In genomic region chr13:99652901-99653300, GRCh38 we compare ENCODE assay signal across 29 cellular contexts.
"Had no signal": no experiment of that assay in that cellular context is flagged by ENCODE, and none has a peak within 500 bp of the region (broad histone marks: within the 10 kb centered on the region; RNA-seq: fewer than 3 reads in every experiment).

No MANE protein-coding gene starts in this region.

- H3K4me3 ChIP-seq: left lung, lung, mucosa of descending colon, pancreas, prostate gland, skin epidermis, stomach, testis, thyroid gland, transverse colon, upper lobe of right lung had no signal

- H3K27ac Mint-ChIP-seq: natural killer cell treated with Interleukin-12 subunit alpha and Interleukin-12 subunit beta and Interleukin-15 and Interleukin-18, amount 100 ng/mL, for 72 hours; stimulated activated naive B cell treated with anti-CD40 and anti-IgM and Interleukin-4, amounts not matched to agents 10 μg/mL and 1 μg/mL and 100 μg/mL, for 72 hours had no signal

- H3K9me3 ChIP-seq: left lung, mucosa of descending colon, pancreas, prostate gland, stomach, testis, thyroid gland, transverse colon, upper lobe of right lung had no signal

- H3K4me3 Mint-ChIP-seq: immature natural killer cell; naive thymus-derived CD4-positive, alpha-beta T cell; natural killer cell treated with Interleukin-12 subunit alpha and Interleukin-12 subunit beta and Interleukin-15 and Interleukin-18, amount 100 ng/mL, for 72 hours; stimulated activated naive B cell treated with anti-CD40 and anti-IgM and Interleukin-4, amounts not matched to agents 10 μg/mL and 1 μg/mL and 100 μg/mL, for 72 hours had no signal

- H3K4me1 ChIP-seq: prostate gland had no signal

- DNase-seq: hypothalamus; immature natural killer cell; kidney; left colon; left lung; midbrain; mucosa of descending colon; naive thymus-derived CD4-positive, alpha-beta T cell; nucleus accumbens; pancreas; posterior cingulate gyrus; retina; right cardiac atrium; stimulated activated CD4-positive, alpha-beta T cell treated with anti-CD3 and anti-CD28 coated beads, Interleukin-12 subunit alpha, Interleukin-12 subunit beta, amount 100 ng/mL, for 4 hours; stimulated activated CD4-positive, alpha-beta T cell treated with anti-CD3 and anti-CD28 coated beads, Interleukin-15, amount 100 ng/mL, for 24 hours; stimulated activated CD4-positive, alpha-beta T cell treated with anti-CD3 and anti-CD28 coated beads, Interleukin-2, amount 100 ng/mL, for 24 hours; stimulated activated CD4-positive, alpha-beta T cell treated with anti-CD3 and anti-CD28 coated beads, Interleukin-4, amount 100 ng/mL, for 1 hour; stimulated activated naive B cell treated with anti-CD40 and anti-IgM and Interleukin-4, amounts not matched to agents 10 μg/mL and 1 μg/mL and 100 μg/mL, for 72 hours; stimulated activated naive CD8-positive, alpha-beta T cell treated with anti-CD3 and anti-CD28 coated beads, Interleukin-15, Interleukin-2, amounts not matched to agents 100 U/mL and 50 U/mL, for 24 hours; stomach; testis; thyroid gland; transverse colon; upper lobe of right lung had no signal

- H3K27me3 ChIP-seq: pancreas, testis, thyroid gland, transverse colon, upper lobe of right lung had no signal

- ATAC-seq: left colon; left lung; mucosa of descending colon; naive thymus-derived CD4-positive, alpha-beta T cell; natural killer cell treated with Interleukin-12 subunit alpha and Interleukin-12 subunit beta and Interleukin-15 and Interleukin-18, amount 100 ng/mL, for 72 hours; pancreas; right cardiac atrium; sciatic nerve; stimulated activated naive B cell treated with anti-CD40 and anti-IgM and Interleukin-4, amounts not matched to agents 10 μg/mL and 1 μg/mL and 100 μg/mL, for 72 hours; stimulated activated naive CD8-positive, alpha-beta T cell treated with anti-CD3 and anti-CD28 coated beads, Interleukin-15, Interleukin-2, amounts not matched to agents 100 U/mL and 50 U/mL, for 24 hours; upper lobe of right lung had no signal

- H3K36me3 Mint-ChIP-seq: immature natural killer cell; natural killer cell treated with Interleukin-12 subunit alpha and Interleukin-12 subunit beta and Interleukin-15 and Interleukin-18, amount 100 ng/mL, for 72 hours; stimulated activated naive B cell treated with anti-CD40 and anti-IgM and Interleukin-4, amounts not matched to agents 10 μg/mL and 1 μg/mL and 100 μg/mL, for 72 hours had no signal

- H3K9me3 Mint-ChIP-seq: immature natural killer cell; natural killer cell treated with Interleukin-12 subunit alpha and Interleukin-12 subunit beta and Interleukin-15 and Interleukin-18, amount 100 ng/mL, for 72 hours; stimulated activated naive B cell treated with anti-CD40 and anti-IgM and Interleukin-4, amounts not matched to agents 10 μg/mL and 1 μg/mL and 100 μg/mL, for 72 hours had no signal

- H3K36me3 ChIP-seq: left lung, pancreas, prostate gland, stomach, thyroid gland, transverse colon, upper lobe of right lung had no signal

- H3K27ac ChIP-seq: left lung, pancreas, prostate gland, skin epidermis, stomach, testis, thyroid gland, transverse colon, upper lobe of right lung had no signal
